ENCODE assay signal across 8 cellular contexts in genomic region chr20:62387219-62387913, GRCh38. TPM values are rescaled to one million over a fixed set of nuclear protein-coding genes. Genes with fewer than 3 reads are reported as not detected.
A peak's percentile ranks its signal among the peaks of the same experiment; 100 is the strongest.
DNase-seq lines count a peak whose midpoint lies in the region; ATAC-seq and TF ChIP-seq lines count a peak whose summit lies in the region.

No MANE protein-coding gene starts in this region.

- H2AFZ ChIP-seq in neural cell (ENCODE audit: low read depth, low read length): no peak overlapping the region

- no peaks in the 10 kb centered on the region for H3K9me2 ChIP-seq in neural cell (ENCODE audit: insufficient read depth, low read length)

- no peak for DNase-seq in Jurkat, Clone E6-1 (ENCODE audit: low read depth, low spot score)
- DNase-seq in coronary artery (ENCODE audit: low spot score) (no peak), NCI-H82 treated with DMSO at 0.1 percent for 48 hours (lab: John Stamatoyannopoulos, UW; ENCODE audit: unreplicated experiment) (no peak), NCI-H2029 treated with DMSO at 0.1 percent for 48 hours (lab: John Stamatoyannopoulos, UW) (no peak), NCI-H345 treated with DMSO at 0.1 percent for 48 hours (lab: John Stamatoyannopoulos, UW; ENCODE audit: unreplicated experiment) (no peak)

- ATAC-seq in HG03039 (IDR thresholded peaks at IDR 0.05; ENCODE audit: unreplicated experiment): no peak

- H3K4me3 ChIP-seq in Jurkat, Clone E6-1 (ENCODE audit: low read length): peak overlapping the region; percentile 99
- H3K4me3 ChIP-seq in coronary artery: peak overlapping the region; percentile 88
- H3K4me3 ChIP-seq in neural cell (ENCODE audit: low read length): peak overlapping the region; percentile 100

- H3F3A ChIP-seq in neural cell (ENCODE audit: insufficient read depth, low read length, poor library complexity, severe bottlenecking): no peaks in the 10 kb centered on the region

- no peak for TF ChIP-seq RAD21 in neural cell (conservative IDR thresholded peaks at IDR 0.05)

- no peaks in the 10 kb centered on the region for H4K20me1 ChIP-seq in neural cell (ENCODE audit: insufficient read depth)

- TF ChIP-seq EP300 in neural cell (conservative IDR thresholded peaks at IDR 0.05; ENCODE audit: poor library complexity, severe bottlenecking): no peak

- H3K4me2 ChIP-seq in neural cell (ENCODE audit: low read length): peak overlapping the region; percentile 89

- H3K9me3 ChIP-seq in neural cell (ENCODE audit: low read length): no peaks in the 10 kb centered on the region

- TF ChIP-seq CTCF in C4-2B (conservative IDR thresholded peaks at IDR 0.05) (no peak), coronary artery (IDR thresholded peaks at IDR 0.05) (no peak), neural cell (IDR thresholded peaks at IDR 0.05; ENCODE audit: poor library complexity, severe bottlenecking) (no peak)

- peak overlapping the region; percentile 95 for H3K9ac ChIP-seq in neural cell (ENCODE audit: low read length)

- peak overlapping the region; percentile 95 for H3K27ac ChIP-seq in C4-2B
- H3K27ac ChIP-seq in coronary artery: peak overlapping the region; percentile 95 to 97
- peak overlapping the region; percentile 51 for H3K27ac ChIP-seq in neural cell (ENCODE audit: low read length)

- H3K27me3 ChIP-seq in neural cell (ENCODE audit: insufficient read depth, low read depth, low read length): no peaks in the 10 kb centered on the region

- H3K79me2 ChIP-seq in neural cell (replicated peaks; ENCODE audit: insufficient read depth, low read length): peaks cover 31% of the 10 kb centered on the region

- H3K36me3 ChIP-seq in neural cell (ENCODE audit: insufficient read depth, low read length): no peaks in the 10 kb centered on the region

TF ChIP-seq in neural cell, 6 proteins besides CTCF, POLR2A, EP300 and RAD21:
- TF ChIP-seq TAF1 (IDR thresholded peaks at IDR 0.05; ENCODE audit: low read depth) (no peak), SMC3 (conservative IDR thresholded peaks at IDR 0.05; ENCODE audit: poor library complexity) (no peak), MXI1 (conservative IDR thresholded peaks at IDR 0.05; ENCODE audit: poor library complexity, severe bottlenecking) (no peak), POLR2AphosphoS5 (IDR thresholded peaks at IDR 0.05) (no peak), EZH2 (IDR thresholded peaks at IDR 0.05; ENCODE audit: borderline replicate concordance, insufficient read depth, low read length, poor library complexity, severe bottlenecking) (no peak), REST (IDR thresholded peaks at IDR 0.05; ENCODE audit: borderline replicate concordance) (no peak)

RNA-seq across cellular contexts. Expression of gene RPS21, which starts 0.5 kb away (rescaled TPM):
- polyA plus RNA-seq in Jurkat, Clone E6-1 (2012; ENCODE audit: insufficient read depth, insufficient read length): 3,293 TPM
- polyA plus RNA-seq in neural cell: 1,158 and 1,633 TPM in 2 replicates
- 287 and 358 TPM in 2 replicates for polyA minus RNA-seq in neural cell

RNA-seq across cellular contexts. Expression of gene CABLES2, which starts 19.7 kb away (rescaled TPM):
- 17.4 TPM for polyA plus RNA-seq in Jurkat, Clone E6-1 (2012; ENCODE audit: insufficient read depth, insufficient read length)
- 8.3 and 8.6 TPM in 2 replicates for polyA plus RNA-seq in neural cell
- 9.5 and 11.1 TPM in 2 replicates for polyA minus RNA-seq in neural cell

RNA-seq across cellular contexts. Expression of gene LAMA5, which starts 20.3 kb away (rescaled TPM):
- 2.2 TPM for polyA plus RNA-seq in Jurkat, Clone E6-1 (2012; ENCODE audit: insufficient read depth, insufficient read length)
- polyA plus RNA-seq in neural cell: 21.6 and 27.2 TPM in 2 replicates
- polyA minus RNA-seq in neural cell: 11.9 and 12.9 TPM in 2 replicates

RNA-seq across cellular contexts. Expression of gene RBBP8NL, which starts 40.0 kb away (rescaled TPM):
- polyA plus RNA-seq in Jurkat, Clone E6-1 (2012; ENCODE audit: insufficient read depth, insufficient read length): not detected
- polyA plus RNA-seq in neural cell: not detected in 2 replicates
- not detected in 2 replicates for polyA minus RNA-seq in neural cell
